In the genomic region with DNA sequence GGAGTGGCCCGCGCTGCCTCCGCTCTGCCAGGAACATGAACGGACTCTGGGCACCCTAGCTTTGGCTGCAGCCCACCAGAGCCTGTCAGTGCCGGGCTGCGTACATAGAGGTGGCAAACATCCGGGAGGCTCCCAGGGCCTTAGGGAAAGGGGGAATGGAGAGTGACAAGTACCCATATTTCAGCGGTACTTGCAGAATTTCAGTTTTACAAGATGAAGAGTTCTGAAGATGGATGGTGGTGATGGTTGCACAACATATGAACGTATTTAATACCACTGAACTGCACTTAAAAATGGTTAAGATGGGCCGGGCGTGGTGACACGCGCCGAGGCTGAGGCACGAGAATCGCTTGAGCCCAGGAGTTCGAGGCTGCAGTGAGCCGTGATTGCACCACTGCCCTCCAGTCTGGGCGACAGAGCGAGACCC, we compare ENCODE assay signal across 8 cellular contexts. TPM values are rescaled to one million over a fixed set of nuclear protein-coding genes. Genes with fewer than 3 reads are reported as not detected.
DNase-seq lines count a peak whose midpoint lies in the region; ATAC-seq and FAIRE-seq lines count a peak whose summit lies in the region.

No MANE protein-coding gene starts in this region.

- intact Hi-C loops in activated T-helper 2 cell treated with anti-CD3 and anti-CD28 coated beads, Interferon-gamma antibody, Interleukin-2, Interleukin-4, amounts not matched to agents 10 μg/mL and 5 μg/mL and 100 μg/mL, durations not matched to agents 14 hours and 24 hours and 36 hours (cut with micrococcal nuclease) = loop anchor here (2.0 to 5.0 kb wide), 2 partner anchors 258 to 370 kb away; a partner anchor contains a TSS

- no peaks in the 10 kb centered on the region for H3K9me3 Mint-ChIP-seq in T-helper 1 cell treated with Interleukin-12 subunit alpha and Interleukin-12 subunit beta and Interleukin-4 antibody, amounts not matched to agents 30 μg/mL and 1 μg/mL, for 36 hours
- H3K9me3 Mint-ChIP-seq in activated T-helper 2 cell treated with anti-CD3 and anti-CD28 coated beads, Interferon-gamma antibody, Interleukin-2, Interleukin-4, amounts not matched to agents 10 μg/mL and 5 μg/mL and 100 μg/mL, durations not matched to agents 14 hours and 24 hours and 36 hours = no peaks in the 10 kb centered on the region

- H3K36me3 Mint-ChIP-seq in T-helper 1 cell treated with Interleukin-12 subunit alpha and Interleukin-12 subunit beta and Interleukin-4 antibody, amounts not matched to agents 30 μg/mL and 1 μg/mL, for 36 hours (ENCODE audit: low read depth) = peaks cover 22% of the 10 kb centered on the region
- H3K36me3 Mint-ChIP-seq in activated T-helper 2 cell treated with anti-CD3 and anti-CD28 coated beads, Interferon-gamma antibody, Interleukin-2, Interleukin-4, amounts not matched to agents 10 μg/mL and 5 μg/mL and 100 μg/mL, durations not matched to agents 14 hours and 24 hours and 36 hours (ENCODE audit: low read depth) = peaks cover 53% of the 10 kb centered on the region

- no peak for FAIRE-seq in urothelium cell line (lab: Jason Lieb, UNC)

- H3K4me1 Mint-ChIP-seq in T-helper 1 cell treated with Interleukin-12 subunit alpha and Interleukin-12 subunit beta and Interleukin-4 antibody, amounts not matched to agents 30 μg/mL and 1 μg/mL, for 36 hours (ENCODE audit: low read depth) = peaks cover 48% of the 10 kb centered on the region
- peaks cover 42% of the 10 kb centered on the region for H3K4me1 Mint-ChIP-seq in activated T-helper 2 cell treated with anti-CD3 and anti-CD28 coated beads, Interferon-gamma antibody, Interleukin-2, Interleukin-4, amounts not matched to agents 10 μg/mL and 5 μg/mL and 100 μg/mL, durations not matched to agents 14 hours and 24 hours and 36 hours (ENCODE audit: low read depth)

- H3K4me3 ChIP-seq in iPS-18c (ENCODE audit: insufficient read depth, low read depth, low read length) = peak overlapping the region; percentile 95

- no peaks in the 10 kb centered on the region for H3K27me3 Mint-ChIP-seq in T-helper 1 cell treated with Interleukin-12 subunit alpha and Interleukin-12 subunit beta and Interleukin-4 antibody, amounts not matched to agents 30 μg/mL and 1 μg/mL, for 36 hours (ENCODE audit: low read depth)
- no peaks in the 10 kb centered on the region for H3K27me3 Mint-ChIP-seq in activated T-helper 2 cell treated with anti-CD3 and anti-CD28 coated beads, Interferon-gamma antibody, Interleukin-2, Interleukin-4, amounts not matched to agents 10 μg/mL and 5 μg/mL and 100 μg/mL, durations not matched to agents 14 hours and 24 hours and 36 hours (ENCODE audit: low read depth)

- ATAC-seq in GM21526 (IDR thresholded peaks at IDR 0.05; ENCODE audit: low FRiP score, unreplicated experiment) = no peak

- H3K4me3 Mint-ChIP-seq in T-helper 1 cell treated with Interleukin-12 subunit alpha and Interleukin-12 subunit beta and Interleukin-4 antibody, amounts not matched to agents 30 μg/mL and 1 μg/mL, for 36 hours = peak overlapping the region; percentile 99
- peak overlapping the region; percentile 100 for H3K4me3 Mint-ChIP-seq in activated T-helper 2 cell treated with anti-CD3 and anti-CD28 coated beads, Interferon-gamma antibody, Interleukin-2, Interleukin-4, amounts not matched to agents 10 μg/mL and 5 μg/mL and 100 μg/mL, durations not matched to agents 14 hours and 24 hours and 36 hours (ENCODE audit: low read depth)

- H3K27ac Mint-ChIP-seq in T-helper 1 cell treated with Interleukin-12 subunit alpha and Interleukin-12 subunit beta and Interleukin-4 antibody, amounts not matched to agents 30 μg/mL and 1 μg/mL, for 36 hours = peak overlapping the region; percentile 97
- peak overlapping the region; percentile 94 for H3K27ac Mint-ChIP-seq in activated T-helper 2 cell treated with anti-CD3 and anti-CD28 coated beads, Interferon-gamma antibody, Interleukin-2, Interleukin-4, amounts not matched to agents 10 μg/mL and 5 μg/mL and 100 μg/mL, durations not matched to agents 14 hours and 24 hours and 36 hours

- H3K9me3 ChIP-seq in iPS-18c (ENCODE audit: control insufficient read depth, insufficient read depth, low read length) = no peaks in the 10 kb centered on the region

- DNase-seq in T-helper 1 cell (no peak), stromal cell of bone marrow (ENCODE audit: low read depth) (peak; percentile 18), occipital lobe (lab: John Stamatoyannopoulos, UW) (no peak), urothelium cell line (ENCODE audit: low spot score) (no peak)
- DNase-seq in activated T-helper 2 cell treated with anti-CD3 and anti-CD28 coated beads, Interferon-gamma antibody, Interleukin-2, Interleukin-4, amounts not matched to agents 10 μg/mL and 5 μg/mL and 100 μg/mL, durations not matched to agents 14 hours and 24 hours and 36 hours (ENCODE audit: low spot score) = no peak

RNA-seq across cellular contexts. Expression of a gene that starts 0.9 kb away (rescaled TPM):
- 371 and 381 TPM in 2 replicates for total RNA-seq in activated T-helper 2 cell treated with anti-CD3 and anti-CD28 coated beads, Interferon-gamma antibody, Interleukin-2, Interleukin-4, amounts not matched to agents 10 μg/mL and 5 μg/mL and 100 μg/mL, durations not matched to agents 14 hours and 24 hours and 36 hours
- 37.0 TPM for total RNA-seq in occipital lobe

RNA-seq across cellular contexts. Expression of a gene that starts 20.6 kb away (rescaled TPM):
- 208 and 215 TPM in 2 replicates for total RNA-seq in activated T-helper 2 cell treated with anti-CD3 and anti-CD28 coated beads, Interferon-gamma antibody, Interleukin-2, Interleukin-4, amounts not matched to agents 10 μg/mL and 5 μg/mL and 100 μg/mL, durations not matched to agents 14 hours and 24 hours and 36 hours
- 52.6 TPM for total RNA-seq in occipital lobe

RNA-seq across cellular contexts. Expression of a gene that starts 51.6 kb away (rescaled TPM):
- total RNA-seq in activated T-helper 2 cell treated with anti-CD3 and anti-CD28 coated beads, Interferon-gamma antibody, Interleukin-2, Interleukin-4, amounts not matched to agents 10 μg/mL and 5 μg/mL and 100 μg/mL, durations not matched to agents 14 hours and 24 hours and 36 hours = 91.2 and 92.7 TPM in 2 replicates
- 24.5 TPM for total RNA-seq in occipital lobe
